In the genomic region with DNA sequence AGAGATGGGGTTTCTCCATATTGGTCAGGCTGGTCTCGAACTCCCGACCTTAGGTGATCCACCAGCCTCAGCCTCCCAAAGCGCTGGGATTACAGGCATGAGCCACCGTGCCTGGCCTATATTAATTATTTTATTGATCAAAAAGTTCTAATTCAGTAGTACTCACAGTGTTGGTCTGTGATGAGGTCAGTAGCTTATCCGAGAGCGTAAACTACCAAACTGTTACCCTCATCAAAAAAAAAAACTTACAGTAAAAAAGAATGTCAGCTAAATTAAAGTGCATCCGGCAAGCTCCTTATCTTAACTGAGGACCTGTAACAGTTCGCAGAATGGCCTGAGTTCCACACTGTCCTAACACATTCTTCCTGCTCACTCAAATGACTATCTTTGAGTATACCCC, we compare ENCODE assay signal across 28 cellular contexts.
"Had no signal": no experiment of that assay in that cellular context is flagged by ENCODE, and none has a peak within 500 bp of the region (broad histone marks: within the 10 kb centered on the region; RNA-seq: fewer than 3 reads in every experiment).

No MANE protein-coding gene starts in this region.

- H3K4me3 Mint-ChIP-seq: dendritic cell treated with granulocyte-macrophage colony-stimulating factor and Interleukin-4, amounts not matched to agents 40 ng/mL and 50 ng/mL, for 4 days; effector memory CD8-positive, alpha-beta T cell; endodermal cell had no signal

- H3K4me3 ChIP-seq: colonic mucosa, coronary artery, dorsolateral prefrontal cortex, esophagus muscularis mucosa, esophagus squamous epithelium, gastrocnemius medialis, gastroesophageal sphincter, heart left ventricle, heart right ventricle had no signal

- FAIRE-seq: colon, endometrium, endothelial cell of umbilical vein had no signal

- H3K4me1 ChIP-seq: colonic mucosa, esophagus muscularis mucosa, esophagus squamous epithelium, foreskin keratinocyte, gastrocnemius medialis, gastroesophageal sphincter, heart left ventricle, heart right ventricle had no signal

- H3K36me3 ChIP-seq: colonic mucosa, esophagus muscularis mucosa, esophagus squamous epithelium, gastrocnemius medialis, gastroesophageal sphincter, heart left ventricle, heart right ventricle had no signal

- H3K27me3 ChIP-seq: colonic mucosa, dorsolateral prefrontal cortex, esophagus muscularis mucosa, esophagus squamous epithelium, foreskin keratinocyte, gastrocnemius medialis, gastroesophageal sphincter, heart left ventricle, heart right ventricle had no signal

- H3K27me3 Mint-ChIP-seq: dendritic cell treated with granulocyte-macrophage colony-stimulating factor and Interleukin-4, amounts not matched to agents 40 ng/mL and 50 ng/mL, for 4 days; effector memory CD8-positive, alpha-beta T cell had no signal

- H3K9me3 Mint-ChIP-seq: endodermal cell had no signal

- H3K27ac ChIP-seq: colonic mucosa, coronary artery, dorsolateral prefrontal cortex, epithelial cell of prostate, esophagus muscularis mucosa, esophagus squamous epithelium, foreskin keratinocyte, gastrocnemius medialis, gastroesophageal sphincter, heart left ventricle, heart right ventricle had no signal

- ATAC-seq: effector memory CD8-positive, alpha-beta T cell; esophagus mucosa; foreskin keratinocyte; gastrocnemius medialis; gastroesophageal sphincter; heart left ventricle; heart right ventricle had no signal

- H3K9me3 ChIP-seq: colonic mucosa, esophagus muscularis mucosa, esophagus squamous epithelium, gastrocnemius medialis, gastroesophageal sphincter, heart left ventricle had no signal

- H3K27ac Mint-ChIP-seq: dendritic cell treated with granulocyte-macrophage colony-stimulating factor and Interleukin-4, amounts not matched to agents 40 ng/mL and 50 ng/mL, for 4 days; effector memory CD8-positive, alpha-beta T cell; endodermal cell had no signal

- DNase-seq: colonic mucosa; cortex of kidney; dermis blood vessel endothelial cell; dorsolateral prefrontal cortex; effector CD4-positive, alpha-beta T cell; effector CD8-positive, alpha-beta T cell; effector memory CD4-positive, alpha-beta T cell; effector memory CD8-positive, alpha-beta T cell; endodermal cell; erythroblast; esophagus squamous epithelium; foreskin fibroblast; foreskin keratinocyte; foreskin melanocyte; gastrocnemius medialis; glutamatergic neuron; head of caudate nucleus; heart left ventricle; heart right ventricle had no signal
